1 cellular context compared by ENCODE assay signal in the genomic region with DNA sequence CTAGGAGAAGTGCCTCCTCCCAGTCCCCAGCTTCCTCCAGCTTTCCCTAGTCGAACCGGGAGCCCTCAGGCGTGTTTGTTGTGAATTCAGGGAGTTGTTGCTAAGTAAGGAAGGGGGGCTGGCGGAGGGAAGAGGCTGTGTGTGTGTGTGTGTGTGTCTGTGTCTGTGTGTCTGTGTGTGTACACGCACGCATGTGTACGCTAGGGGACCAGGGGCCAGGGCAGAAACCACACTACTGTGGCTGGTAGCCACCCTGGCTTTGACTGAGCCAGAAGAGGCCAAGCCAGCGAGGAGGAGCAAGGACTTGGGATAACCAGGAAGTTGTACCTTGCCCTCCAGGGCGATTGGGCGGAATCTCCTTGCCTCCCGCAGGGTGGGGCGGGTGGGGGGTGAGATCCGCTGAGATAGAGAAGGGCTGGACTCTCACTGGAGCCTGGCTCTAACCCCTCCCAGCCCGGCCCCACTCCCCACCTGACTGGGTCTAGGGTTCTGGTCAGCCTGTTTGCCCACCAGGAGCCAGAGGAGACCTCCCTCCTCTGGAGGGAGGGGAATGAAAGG.
TF ChIP-seq lines count a peak whose summit lies in the region.

No MANE protein-coding gene starts in this region.

TF ChIP-seq in HEK293, 187 proteins besides CTCF, POLR2A, EP300 and RAD21 (continued from another document):
- TF ChIP-seq, protein P1, sequence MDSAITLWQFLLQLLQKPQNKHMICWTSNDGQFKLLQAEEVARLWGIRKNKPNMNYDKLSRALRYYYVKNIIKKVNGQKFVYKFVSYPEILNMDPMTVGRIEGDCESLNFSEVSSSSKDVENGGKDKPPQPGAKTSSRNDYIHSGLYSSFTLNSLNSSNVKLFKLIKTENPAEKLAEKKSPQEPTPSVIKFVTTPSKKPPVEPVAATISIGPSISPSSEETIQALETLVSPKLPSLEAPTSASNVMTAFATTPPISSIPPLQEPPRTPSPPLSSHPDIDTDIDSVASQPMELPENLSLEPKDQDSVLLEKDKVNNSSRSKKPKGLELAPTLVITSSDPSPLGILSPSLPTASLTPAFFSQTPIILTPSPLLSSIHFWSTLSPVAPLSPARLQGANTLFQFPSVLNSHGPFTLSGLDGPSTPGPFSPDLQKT (IDR thresholded peaks at IDR 0.05; ENCODE audit: borderline replicate concordance, low read depth, low read length): no peak
- TF ChIP-seq ZBTB48 (tag by site-specific recombination; IDR thresholded peaks at IDR 0.05): peak; percentile 68
- peak; percentile 2; the same call in 1 of the 2 replicates for TF ChIP-seq IKZF3 (tag by site-specific recombination; IDR thresholded peaks at IDR 0.05)
- TF ChIP-seq, protein P2, sequence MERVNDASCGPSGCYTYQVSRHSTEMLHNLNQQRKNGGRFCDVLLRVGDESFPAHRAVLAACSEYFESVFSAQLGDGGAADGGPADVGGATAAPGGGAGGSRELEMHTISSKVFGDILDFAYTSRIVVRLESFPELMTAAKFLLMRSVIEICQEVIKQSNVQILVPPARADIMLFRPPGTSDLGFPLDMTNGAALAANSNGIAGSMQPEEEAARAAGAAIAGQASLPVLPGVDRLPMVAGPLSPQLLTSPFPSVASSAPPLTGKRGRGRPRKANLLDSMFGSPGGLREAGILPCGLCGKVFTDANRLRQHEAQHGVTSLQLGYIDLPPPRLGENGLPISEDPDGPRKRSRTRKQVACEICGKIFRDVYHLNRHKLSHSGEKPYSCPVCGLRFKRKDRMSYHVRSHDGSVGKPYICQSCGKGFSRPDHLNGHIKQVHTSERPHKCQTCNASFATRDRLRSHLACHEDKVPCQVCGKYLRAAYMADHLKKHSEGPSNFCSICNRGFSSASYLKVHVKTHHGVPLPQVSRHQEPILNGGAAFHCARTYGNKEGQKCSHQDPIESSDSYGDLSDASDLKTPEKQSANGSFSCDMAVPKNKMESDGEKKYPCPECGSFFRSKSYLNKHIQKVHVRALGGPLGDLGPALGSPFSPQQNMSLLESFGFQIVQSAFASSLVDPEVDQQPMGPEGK (tag by site-specific recombination; IDR thresholded peaks at IDR 0.05): peak; percentile 61; the same call in 1 of the 2 replicates
- TF ChIP-seq YY2 (tag by site-specific recombination; IDR thresholded peaks at IDR 0.05): no peak
- peak; percentile 55 for TF ChIP-seq GLIS1 (tag by site-specific recombination; IDR thresholded peaks at IDR 0.05)
- TF ChIP-seq, protein P3, sequence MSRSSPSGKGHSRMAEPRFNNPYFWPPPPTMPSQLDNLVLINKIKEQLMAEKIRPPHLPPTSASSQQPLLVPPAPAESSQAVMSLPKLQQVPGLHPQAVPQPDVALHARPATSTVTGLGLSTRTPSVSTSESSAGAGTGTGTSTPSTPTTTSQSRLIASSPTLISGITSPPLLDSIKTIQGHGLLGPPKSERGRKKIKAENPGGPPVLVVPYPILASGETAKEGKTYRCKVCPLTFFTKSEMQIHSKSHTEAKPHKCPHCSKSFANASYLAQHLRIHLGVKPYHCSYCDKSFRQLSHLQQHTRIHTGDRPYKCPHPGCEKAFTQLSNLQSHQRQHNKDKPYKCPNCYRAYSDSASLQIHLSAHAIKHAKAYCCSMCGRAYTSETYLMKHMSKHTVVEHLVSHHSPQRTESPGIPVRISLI (tag by site-specific recombination; IDR thresholded peaks at IDR 0.05): no peak
- no peak for TF ChIP-seq ZNF221 (tag by site-specific recombination; IDR thresholded peaks at IDR 0.05; ENCODE audit: borderline replicate concordance)
- TF ChIP-seq MZF1 (tag by site-specific recombination; IDR thresholded peaks at IDR 0.05; ENCODE audit: borderline replicate concordance): no peak
- no peak for TF ChIP-seq OSR2 (tag by site-specific recombination; IDR thresholded peaks at IDR 0.05)
- peak; percentile 33; the same call in 1 of the 2 replicates for TF ChIP-seq WT1 (tag by site-specific recombination; IDR thresholded peaks at IDR 0.05)
- TF ChIP-seq, protein P4, sequence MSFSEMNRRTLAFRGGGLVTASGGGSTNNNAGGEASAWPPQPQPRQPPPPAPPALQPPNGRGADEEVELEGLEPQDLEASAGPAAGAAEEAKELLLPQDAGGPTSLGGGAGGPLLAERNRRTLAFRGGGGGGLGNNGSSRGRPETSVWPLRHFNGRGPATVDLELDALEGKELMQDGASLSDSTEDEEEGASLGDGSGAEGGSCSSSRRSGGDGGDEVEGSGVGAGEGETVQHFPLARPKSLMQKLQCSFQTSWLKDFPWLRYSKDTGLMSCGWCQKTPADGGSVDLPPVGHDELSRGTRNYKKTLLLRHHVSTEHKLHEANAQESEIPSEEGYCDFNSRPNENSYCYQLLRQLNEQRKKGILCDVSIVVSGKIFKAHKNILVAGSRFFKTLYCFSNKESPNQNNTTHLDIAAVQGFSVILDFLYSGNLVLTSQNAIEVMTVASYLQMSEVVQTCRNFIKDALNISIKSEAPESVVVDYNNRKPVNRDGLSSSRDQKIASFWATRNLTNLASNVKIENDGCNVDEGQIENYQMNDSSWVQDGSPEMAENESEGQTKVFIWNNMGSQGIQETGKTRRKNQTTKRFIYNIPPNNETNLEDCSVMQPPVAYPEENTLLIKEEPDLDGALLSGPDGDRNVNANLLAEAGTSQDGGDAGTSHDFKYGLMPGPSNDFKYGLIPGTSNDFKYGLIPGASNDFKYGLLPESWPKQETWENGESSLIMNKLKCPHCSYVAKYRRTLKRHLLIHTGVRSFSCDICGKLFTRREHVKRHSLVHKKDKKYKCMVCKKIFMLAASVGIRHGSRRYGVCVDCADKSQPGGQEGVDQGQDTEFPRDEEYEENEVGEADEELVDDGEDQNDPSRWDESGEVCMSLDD (tag by site-specific recombination; IDR thresholded peaks at IDR 0.05): no peak
- TF ChIP-seq ZNF324 (tag by site-specific recombination; IDR thresholded peaks at IDR 0.05): no peak
- no peak for TF ChIP-seq ZNF555 (tag by site-specific recombination; conservative IDR thresholded peaks at IDR 0.05)
- TF ChIP-seq BCL11B (tag by site-specific recombination; IDR thresholded peaks at IDR 0.05; ENCODE audit: low read depth): 0 out of 2 replicates have a peak, but pooled peaks have one; percentile 9
- TF ChIP-seq, protein P5, sequence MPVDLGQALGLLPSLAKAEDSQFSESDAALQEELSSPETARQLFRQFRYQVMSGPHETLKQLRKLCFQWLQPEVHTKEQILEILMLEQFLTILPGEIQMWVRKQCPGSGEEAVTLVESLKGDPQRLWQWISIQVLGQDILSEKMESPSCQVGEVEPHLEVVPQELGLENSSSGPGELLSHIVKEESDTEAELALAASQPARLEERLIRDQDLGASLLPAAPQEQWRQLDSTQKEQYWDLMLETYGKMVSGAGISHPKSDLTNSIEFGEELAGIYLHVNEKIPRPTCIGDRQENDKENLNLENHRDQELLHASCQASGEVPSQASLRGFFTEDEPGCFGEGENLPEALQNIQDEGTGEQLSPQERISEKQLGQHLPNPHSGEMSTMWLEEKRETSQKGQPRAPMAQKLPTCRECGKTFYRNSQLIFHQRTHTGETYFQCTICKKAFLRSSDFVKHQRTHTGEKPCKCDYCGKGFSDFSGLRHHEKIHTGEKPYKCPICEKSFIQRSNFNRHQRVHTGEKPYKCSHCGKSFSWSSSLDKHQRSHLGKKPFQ (tag by site-specific recombination; IDR thresholded peaks at IDR 0.05): no peak
- no peak for TF ChIP-seq ZNF560 (tag by site-specific recombination; IDR thresholded peaks at IDR 0.05; ENCODE audit: borderline replicate concordance)
- 0 out of 2 replicates have a peak, but pooled peaks have one; percentile 50 for TF ChIP-seq SP7 (tag by site-specific recombination; IDR thresholded peaks at IDR 0.05)
- TF ChIP-seq, protein P6, sequence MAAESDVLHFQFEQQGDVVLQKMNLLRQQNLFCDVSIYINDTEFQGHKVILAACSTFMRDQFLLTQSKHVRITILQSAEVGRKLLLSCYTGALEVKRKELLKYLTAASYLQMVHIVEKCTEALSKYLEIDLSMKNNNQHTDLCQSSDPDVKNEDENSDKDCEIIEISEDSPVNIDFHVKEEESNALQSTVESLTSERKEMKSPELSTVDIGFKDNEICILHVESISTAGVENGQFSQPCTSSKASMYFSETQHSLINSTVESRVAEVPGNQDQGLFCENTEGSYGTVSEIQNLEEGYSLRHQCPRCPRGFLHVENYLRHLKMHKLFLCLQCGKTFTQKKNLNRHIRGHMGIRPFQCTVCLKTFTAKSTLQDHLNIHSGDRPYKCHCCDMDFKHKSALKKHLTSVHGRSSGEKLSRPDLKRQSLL (tag by site-specific recombination; IDR thresholded peaks at IDR 0.05): no peak
- TF ChIP-seq, protein P7, sequence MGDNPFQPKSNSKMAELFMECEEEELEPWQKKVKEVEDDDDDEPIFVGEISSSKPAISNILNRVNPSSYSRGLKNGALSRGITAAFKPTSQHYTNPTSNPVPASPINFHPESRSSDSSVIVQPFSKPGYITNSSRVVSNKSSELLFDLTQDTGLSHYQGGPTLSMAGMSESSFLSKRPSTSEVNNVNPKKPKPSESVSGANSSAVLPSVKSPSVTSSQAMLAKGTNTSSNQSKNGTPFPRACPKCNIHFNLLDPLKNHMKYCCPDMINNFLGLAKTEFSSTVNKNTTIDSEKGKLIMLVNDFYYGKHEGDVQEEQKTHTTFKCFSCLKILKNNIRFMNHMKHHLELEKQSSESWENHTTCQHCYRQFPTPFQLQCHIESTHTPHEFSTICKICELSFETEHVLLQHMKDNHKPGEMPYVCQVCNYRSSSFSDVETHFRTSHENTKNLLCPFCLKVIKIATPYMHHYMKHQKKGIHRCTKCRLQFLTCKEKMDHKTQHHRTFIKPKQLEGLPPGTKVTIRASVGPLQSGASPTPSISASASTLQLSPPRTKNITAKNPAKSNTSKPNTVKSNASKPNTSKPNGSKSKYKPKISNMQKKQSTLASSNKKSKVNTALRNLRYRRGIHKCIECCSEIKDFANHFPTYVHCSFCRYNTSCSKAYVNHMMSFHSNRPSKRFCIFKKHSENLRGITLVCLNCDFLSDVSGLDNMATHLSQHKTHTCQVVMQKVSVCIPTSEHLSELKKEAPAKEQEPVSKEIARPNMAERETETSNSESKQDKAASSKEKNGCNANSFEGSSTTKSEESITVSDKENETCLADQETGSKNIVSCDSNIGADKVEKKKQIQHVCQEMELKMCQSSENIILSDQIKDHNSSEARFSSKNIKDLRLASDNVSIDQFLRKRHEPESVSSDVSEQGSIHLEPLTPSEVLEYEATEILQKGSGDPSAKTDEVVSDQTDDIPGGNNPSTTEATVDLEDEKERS (tag by site-specific recombination; IDR thresholded peaks at IDR 0.05): no peak
- TF ChIP-seq ZNF785 (tag by site-specific recombination; IDR thresholded peaks at IDR 0.05): no peak
- no peak for TF ChIP-seq ZNF571 (tag by site-specific recombination; IDR thresholded peaks at IDR 0.05)
- TF ChIP-seq, protein P8, sequence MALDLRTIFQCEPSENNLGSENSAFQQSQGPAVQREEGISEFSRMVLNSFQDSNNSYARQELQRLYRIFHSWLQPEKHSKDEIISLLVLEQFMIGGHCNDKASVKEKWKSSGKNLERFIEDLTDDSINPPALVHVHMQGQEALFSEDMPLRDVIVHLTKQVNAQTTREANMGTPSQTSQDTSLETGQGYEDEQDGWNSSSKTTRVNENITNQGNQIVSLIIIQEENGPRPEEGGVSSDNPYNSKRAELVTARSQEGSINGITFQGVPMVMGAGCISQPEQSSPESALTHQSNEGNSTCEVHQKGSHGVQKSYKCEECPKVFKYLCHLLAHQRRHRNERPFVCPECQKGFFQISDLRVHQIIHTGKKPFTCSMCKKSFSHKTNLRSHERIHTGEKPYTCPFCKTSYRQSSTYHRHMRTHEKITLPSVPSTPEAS (tag by site-specific recombination; IDR thresholded peaks at IDR 0.05): peak; percentile 77
- no peak for TF ChIP-seq KLF7 (tag by site-specific recombination; IDR thresholded peaks at IDR 0.05; ENCODE audit: borderline replicate concordance)
- no peak for TF ChIP-seq ZNF600 (tag by site-specific recombination; IDR thresholded peaks at IDR 0.05)
- TF ChIP-seq KLF10 (tag by site-specific recombination; IDR thresholded peaks at IDR 0.05): no peak
- 0 out of 2 replicates have a peak, but pooled peaks have one; percentile 5 for TF ChIP-seq ZEB2 (tag by site-specific recombination; IDR thresholded peaks at IDR 0.05)
- TF ChIP-seq ZSCAN16 (tag by site-specific recombination; IDR thresholded peaks at IDR 0.05): no peak
- TF ChIP-seq ZNF311 (tag by site-specific recombination; IDR thresholded peaks at IDR 0.05; ENCODE audit: borderline replicate concordance): no peak
- no peak for TF ChIP-seq ZNF211 (tag by site-specific recombination; IDR thresholded peaks at IDR 0.05; ENCODE audit: low read depth)
- TF ChIP-seq ZNF114 (tag by site-specific recombination; IDR thresholded peaks at IDR 0.05): no peak
- TF ChIP-seq KLF1 (tag by site-specific recombination; IDR thresholded peaks at IDR 0.05): peak; percentile 39; the same call in 1 of the 2 replicates
- TF ChIP-seq, protein P9, sequence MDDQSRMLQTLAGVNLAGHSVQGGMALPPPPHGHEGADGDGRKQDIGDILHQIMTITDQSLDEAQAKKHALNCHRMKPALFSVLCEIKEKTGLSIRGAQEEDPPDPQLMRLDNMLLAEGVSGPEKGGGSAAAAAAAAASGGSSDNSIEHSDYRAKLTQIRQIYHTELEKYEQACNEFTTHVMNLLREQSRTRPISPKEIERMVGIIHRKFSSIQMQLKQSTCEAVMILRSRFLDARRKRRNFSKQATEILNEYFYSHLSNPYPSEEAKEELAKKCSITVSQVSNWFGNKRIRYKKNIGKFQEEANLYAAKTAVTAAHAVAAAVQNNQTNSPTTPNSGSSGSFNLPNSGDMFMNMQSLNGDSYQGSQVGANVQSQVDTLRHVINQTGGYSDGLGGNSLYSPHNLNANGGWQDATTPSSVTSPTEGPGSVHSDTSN (CRISPR knock-in tag; IDR thresholded peaks at IDR 0.05): no peak
- no peak for TF ChIP-seq ZNF837 (tag by site-specific recombination; IDR thresholded peaks at IDR 0.05)
- no peak for TF ChIP-seq ZNF354C (tag by site-specific recombination; IDR thresholded peaks at IDR 0.05; ENCODE audit: borderline replicate concordance, low read depth)
- 0 out of 2 replicates have a peak, but pooled peaks have one; percentile 20 for TF ChIP-seq ZNF341 (tag by site-specific recombination; IDR thresholded peaks at IDR 0.05; ENCODE audit: low read depth)
